In genomic region chr11:29100967-29101366, GRCh38 we compare ENCODE assay signal across 36 cellular contexts.
"Had no signal": no experiment of that assay in that cellular context is flagged by ENCODE, and none has a peak within 500 bp of the region (broad histone marks: within the 10 kb centered on the region; RNA-seq: fewer than 3 reads in every experiment).

No MANE protein-coding gene starts in this region.

- H3K27me3 Mint-ChIP-seq: activated B cell treated with CpG ODN at 0.5 μM for 24 hours; activated CD4-positive, alpha-beta memory T cell treated with anti-CD3 and anti-CD28 coated beads for 36 hours; activated CD4-positive, alpha-beta T cell treated with anti-CD3 and anti-CD28 coated beads, Interleukin-2, amount 10 ng/mL, durations not matched to agents 24 days and 14 days; activated CD8-positive, alpha-beta T cell treated with anti-CD3 and anti-CD28 coated beads for 36 hours; activated naive CD4-positive, alpha-beta T cell treated with anti-CD3 and anti-CD28 coated beads, Interleukin-2, amount 10 ng/mL, durations not matched to agents 7 days and 5 days; activated naive CD4-positive, alpha-beta T cell treated with anti-CD3 and anti-CD28 coated beads, Interleukin-2, amount 50 U/mL, for 24 hours; activated naive CD8-positive, alpha-beta T cell; activated naive CD8-positive, alpha-beta T cell treated with anti-CD3 and anti-CD28 coated beads, Interleukin-2, amount 10 ng/mL, durations not matched to agents 7 days and 5 days; activated naive CD8-positive, alpha-beta T cell treated with anti-CD3 and anti-CD28 coated beads, Interleukin-2, amount 50 U/mL, for 24 hours; activated T-helper 17 cell treated with anti-CD3 and anti-CD28 coated beads, Interleukin-2, amount 50 U/mL, for 72 hours had no signal

- FAIRE-seq: TTC549 had no signal

- H3K4me3 ChIP-seq: ascending aorta, body of pancreas, breast epithelium had no signal

- H3K36me3 Mint-ChIP-seq: activated CD4-positive, alpha-beta memory T cell treated with anti-CD3 and anti-CD28 coated beads for 36 hours; activated naive CD4-positive, alpha-beta T cell treated with anti-CD3 and anti-CD28 coated beads, Interleukin-2, amount 10 ng/mL, durations not matched to agents 7 days and 5 days; activated naive CD4-positive, alpha-beta T cell treated with anti-CD3 and anti-CD28 coated beads, Interleukin-2, amount 50 U/mL, for 24 hours; activated naive CD8-positive, alpha-beta T cell; activated naive CD8-positive, alpha-beta T cell treated with anti-CD3 and anti-CD28 coated beads, Interleukin-2, amount 10 ng/mL, durations not matched to agents 7 days and 5 days had no signal

- H3K4me1 ChIP-seq: ascending aorta, body of pancreas, breast epithelium had no signal

- DNase-seq: activated B cell treated with CpG ODN at 0.5 μM for 24 hours; activated CD4-positive, alpha-beta memory T cell treated with anti-CD3 and anti-CD28 coated beads for 36 hours; activated CD4-positive, alpha-beta T cell treated with anti-CD3 and anti-CD28 coated beads for 4 hours; activated CD4-positive, alpha-beta T cell treated with anti-CD3 and anti-CD28 coated beads, Interleukin-2, amount 10 ng/mL, durations not matched to agents 24 days and 14 days; activated CD4-positive, alpha-beta T cell treated with anti-CD3 and anti-CD28 coated beads, Interleukin-2, amount 50 U/mL, for 1 hour; activated CD4-positive, alpha-beta T cell treated with anti-CD3 and anti-CD28 coated beads, Interleukin-2, amount 50 U/mL, for 4 hours; activated CD4-positive, CD25-positive, alpha-beta regulatory T cell treated with anti-CD3 and anti-CD28 coated beads, Interleukin-2, amount 50 U/mL, for 72 hours; activated CD8-positive, alpha-beta memory T cell treated with anti-CD3 and anti-CD28 coated beads, Interleukin-2, amount 50 U/mL, for 4 hours; activated CD8-positive, alpha-beta T cell treated with anti-CD3 and anti-CD28 coated beads for 36 hours; activated effector memory CD4-positive, alpha-beta T cell treated with anti-CD3 and anti-CD28 coated beads, Interleukin-2, amount 50 U/mL, for 16 hours; activated naive CD4-positive, alpha-beta T cell treated with anti-CD3 and anti-CD28 coated beads, Interleukin-2, amount 10 ng/mL, durations not matched to agents 7 days and 5 days; activated naive CD4-positive, alpha-beta T cell treated with Interleukin-2 at 50 U/mL for 16 hours; activated naive CD8-positive, alpha-beta T cell treated with anti-CD3 and anti-CD28 coated beads, Interleukin-2, amount 10 ng/mL, durations not matched to agents 7 days and 5 days; activated naive CD8-positive, alpha-beta T cell treated with anti-CD3 and anti-CD28 coated beads, Interleukin-2, amount 50 U/mL, for 24 hours; activated T-cell treated with anti-CD3 and anti-CD28 coated beads for 4 hours; activated T-cell treated with anti-CD3 and anti-CD28 coated beads, Interleukin-2, amount 50 U/mL, for 1 hour; activated T-cell treated with anti-CD3 and anti-CD28 coated beads, Interleukin-2, amount 50 U/mL, for 4 hours; activated T-cell treated with anti-CD3 and anti-CD28 coated beads, Interleukin-2, amount 50 U/mL, for 72 hours; amygdala; anterior cingulate cortex; body of pancreas; brain microvascular endothelial cell; central memory CD4-positive, alpha-beta T cell; T-helper 1 cell; T-helper 2 cell; T-helper 9 cell had no signal

- H3K9me3 ChIP-seq: ascending aorta, body of pancreas had no signal

- H3K27ac ChIP-seq: ascending aorta, body of pancreas, brain microvascular endothelial cell, breast epithelium, VCaP had no signal

- H3K36me3 ChIP-seq: ascending aorta, brain microvascular endothelial cell, breast epithelium had no signal

- H3K4me3 Mint-ChIP-seq: activated B cell treated with CpG ODN at 0.5 μM for 24 hours; activated CD4-positive, alpha-beta memory T cell treated with anti-CD3 and anti-CD28 coated beads for 36 hours; activated CD4-positive, alpha-beta T cell treated with anti-CD3 and anti-CD28 coated beads, Interleukin-2, amount 10 ng/mL, durations not matched to agents 24 days and 14 days; activated CD8-positive, alpha-beta T cell treated with anti-CD3 and anti-CD28 coated beads for 36 hours; activated naive CD4-positive, alpha-beta T cell treated with anti-CD3 and anti-CD28 coated beads, Interleukin-2, amount 10 ng/mL, durations not matched to agents 7 days and 5 days; activated naive CD4-positive, alpha-beta T cell treated with anti-CD3 and anti-CD28 coated beads, Interleukin-2, amount 50 U/mL, for 24 hours; activated naive CD8-positive, alpha-beta T cell; activated naive CD8-positive, alpha-beta T cell treated with anti-CD3 and anti-CD28 coated beads, Interleukin-2, amount 10 ng/mL, durations not matched to agents 7 days and 5 days; activated naive CD8-positive, alpha-beta T cell treated with anti-CD3 and anti-CD28 coated beads, Interleukin-2, amount 50 U/mL, for 24 hours; activated T-cell treated with anti-CD3 and anti-CD28 coated beads, Interleukin-2, amount 50 U/mL, for 4 hours; activated T-cell treated with anti-CD3 and anti-CD28 coated beads, Interleukin-2, amount 50 U/mL, for 72 hours; activated T-helper 1 cell treated with anti-CD3 and anti-CD28 coated beads, Interleukin-12 subunit alpha, Interleukin-12 subunit beta, Interleukin-2, Interleukin-4 antibody, amounts not matched to agents 30 ng/mL and 10 ng/mL and 1 ng/mL, durations not matched to agents 14 hours and 24 hours and 36 hours; activated T-helper 17 cell treated with anti-CD3 and anti-CD28 coated beads, Interleukin-2, amount 50 U/mL, for 72 hours; T-helper 1 cell treated with Interleukin-12 subunit alpha and Interleukin-12 subunit beta and Interleukin-4 antibody, amounts not matched to agents 30 μg/mL and 1 μg/mL, for 36 hours; T-helper 2 cell treated with Interferon-gamma antibody and Interleukin-4, amounts not matched to agents 5 μg/mL and 100 μg/mL, for 36 hours had no signal

- ATAC-seq: activated CD8-positive, alpha-beta T cell treated with anti-CD3 and anti-CD28 coated beads for 36 hours; activated naive CD8-positive, alpha-beta T cell treated with anti-CD3 and anti-CD28 coated beads, Interleukin-2, amount 50 U/mL, for 24 hours; activated T-cell treated with anti-CD3 and anti-CD28 coated beads, Interleukin-2, amount 50 U/mL, for 4 hours; activated T-cell treated with anti-CD3 and anti-CD28 coated beads, Interleukin-2, amount 50 U/mL, for 72 hours; activated T-helper 17 cell treated with anti-CD3 and anti-CD28 coated beads, Interleukin-2, amount 50 U/mL, for 72 hours; body of pancreas had no signal

- H3K4me1 Mint-ChIP-seq: activated B cell treated with CpG ODN at 0.5 μM for 24 hours; activated CD4-positive, alpha-beta T cell treated with anti-CD3 and anti-CD28 coated beads, Interleukin-2, amount 10 ng/mL, durations not matched to agents 24 days and 14 days; activated naive CD4-positive, alpha-beta T cell treated with anti-CD3 and anti-CD28 coated beads, Interleukin-2, amount 10 ng/mL, durations not matched to agents 7 days and 5 days; activated naive CD4-positive, alpha-beta T cell treated with anti-CD3 and anti-CD28 coated beads, Interleukin-2, amount 50 U/mL, for 24 hours; activated naive CD8-positive, alpha-beta T cell treated with anti-CD3 and anti-CD28 coated beads, Interleukin-2, amount 10 ng/mL, durations not matched to agents 7 days and 5 days; activated naive CD8-positive, alpha-beta T cell treated with anti-CD3 and anti-CD28 coated beads, Interleukin-2, amount 50 U/mL, for 24 hours; activated T-helper 17 cell treated with anti-CD3 and anti-CD28 coated beads, Interleukin-2, amount 50 U/mL, for 72 hours had no signal

- H3K27ac Mint-ChIP-seq: activated B cell treated with CpG ODN at 0.5 μM for 24 hours; activated CD4-positive, alpha-beta memory T cell treated with anti-CD3 and anti-CD28 coated beads for 36 hours; activated CD4-positive, alpha-beta T cell treated with anti-CD3 and anti-CD28 coated beads, Interleukin-2, amount 10 ng/mL, durations not matched to agents 24 days and 14 days; activated CD8-positive, alpha-beta T cell treated with anti-CD3 and anti-CD28 coated beads for 36 hours; activated naive CD4-positive, alpha-beta T cell treated with anti-CD3 and anti-CD28 coated beads, Interleukin-2, amount 10 ng/mL, durations not matched to agents 7 days and 5 days; activated naive CD4-positive, alpha-beta T cell treated with anti-CD3 and anti-CD28 coated beads, Interleukin-2, amount 50 U/mL, for 24 hours; activated naive CD8-positive, alpha-beta T cell; activated naive CD8-positive, alpha-beta T cell treated with anti-CD3 and anti-CD28 coated beads, Interleukin-2, amount 10 ng/mL, durations not matched to agents 7 days and 5 days; activated naive CD8-positive, alpha-beta T cell treated with anti-CD3 and anti-CD28 coated beads, Interleukin-2, amount 50 U/mL, for 24 hours; activated T-cell treated with anti-CD3 and anti-CD28 coated beads, Interleukin-2, amount 50 U/mL, for 72 hours; activated T-helper 1 cell treated with anti-CD3 and anti-CD28 coated beads, Interleukin-12 subunit alpha, Interleukin-12 subunit beta, Interleukin-2, Interleukin-4 antibody, amounts not matched to agents 30 ng/mL and 10 ng/mL and 1 ng/mL, durations not matched to agents 14 hours and 24 hours and 36 hours; activated T-helper 17 cell treated with anti-CD3 and anti-CD28 coated beads, Interleukin-2, amount 50 U/mL, for 72 hours; T-helper 1 cell treated with Interleukin-12 subunit alpha and Interleukin-12 subunit beta and Interleukin-4 antibody, amounts not matched to agents 30 μg/mL and 1 μg/mL, for 36 hours; T-helper 2 cell treated with Interferon-gamma antibody and Interleukin-4, amounts not matched to agents 5 μg/mL and 100 μg/mL, for 36 hours had no signal

- H3K27me3 ChIP-seq: ascending aorta, body of pancreas, brain microvascular endothelial cell, breast epithelium had no signal
